Comparison of ENCODE assay signal across 19 cellular contexts in the genomic region with DNA sequence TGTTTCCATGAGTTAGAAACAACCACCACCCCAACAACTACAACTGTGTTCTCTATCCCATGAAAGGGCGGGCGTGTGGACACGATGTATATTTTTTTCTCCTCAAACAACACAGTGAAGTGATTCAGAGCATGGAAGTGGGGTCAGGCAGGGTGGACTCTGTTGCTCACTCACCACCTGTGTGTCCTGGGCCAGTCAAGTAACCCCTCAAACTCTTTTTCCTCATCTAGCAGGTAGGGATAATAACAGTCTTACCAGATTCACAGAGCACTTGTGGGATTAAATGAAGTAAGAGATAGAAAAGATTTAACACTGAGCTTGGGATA.
A peak's percentile ranks its signal among the peaks of the same experiment; 100 is the strongest.
DNase-seq lines count a peak whose midpoint lies in the region; ATAC-seq, FAIRE-seq and TF ChIP-seq lines count a peak whose summit lies in the region.
"Had no signal": no experiment of that assay in that cellular context is flagged by ENCODE, and none has a peak within 500 bp of the region (broad histone marks: within the 10 kb centered on the region; RNA-seq: fewer than 3 reads in every experiment).

No MANE protein-coding gene starts in this region.

- peaks cover 4 to 5% of the 10 kb centered on the region in 2 donors for H3K4me1 ChIP-seq in kidney (ENCODE audit: control insufficient read depth in 1 of 2, insufficient read depth in 1 of 2, low read depth in 1 of 2, low read length in 2 of 2)
- H3K4me1 ChIP-seq in gastrocnemius medialis: peaks cover 19 to 20% of the 10 kb centered on the region in 2 donors

- peaks cover 25% of the 10 kb centered on the region for H3K4me1 Mint-ChIP-seq in MCF 10A (ENCODE audit: insufficient read depth, unreplicated experiment)
- H3K4me1 Mint-ChIP-seq: activated CD4-positive, alpha-beta T cell treated with anti-CD3 and anti-CD28 coated beads, Interleukin-2, amount 10 ng/mL, durations not matched to agents 7 days and 5 days; activated naive CD4-positive, alpha-beta T cell treated with anti-CD3 and anti-CD28 coated beads, Interleukin-2, amount 50 U/mL, for 24 hours; CD4-positive, alpha-beta memory T cell; stimulated activated memory B cell treated with anti-CD40 and anti-IgM and Interleukin-4, amounts not matched to agents 10 μg/mL and 1 μg/mL and 100 μg/mL, for 72 hours had no signal

- no peak for ATAC-seq in gastrocnemius medialis
- ATAC-seq in GM18909 (IDR thresholded peaks at IDR 0.05; ENCODE audit: poor library complexity, unreplicated experiment): no peak
- ATAC-seq: effector memory CD8-positive, alpha-beta T cell; left colon; stimulated activated memory B cell treated with anti-CD40 and anti-IgM and Interleukin-4, amounts not matched to agents 10 μg/mL and 1 μg/mL and 100 μg/mL, for 72 hours had no signal

- no peak overlapping the region for H3K4me3 ChIP-seq in kidney (ENCODE audit: low read length in 2 of 2)
- no peak overlapping the region for H3K4me3 ChIP-seq in gastrocnemius medialis
- H3K4me3 ChIP-seq: SK-N-MC, vagina had no signal

- H3K27me3 ChIP-seq in gastrocnemius medialis: no peaks in the 10 kb centered on the region
- H3K27me3 ChIP-seq: vagina had no signal

- peak overlapping the region; percentile 88; the same call in 1 of the 2 replicates for H3K27ac ChIP-seq in RWPE1
- peak overlapping the region; percentile 51 to 71 for H3K27ac ChIP-seq in kidney (ENCODE audit: low read depth in 2 of 2, low read length in 2 of 2)
- H3K27ac ChIP-seq in gastrocnemius medialis: peak overlapping the region in 3 of 4 donors; percentile 16 to 57 (median 24)
- H3K27ac ChIP-seq: SK-N-MC had no signal

- POLR2A ChIA-PET in RWPE1 (lab: Yijun Ruan, JAX; ENCODE audit: low non-redundant PET) (no interaction called here), MCF 10A (lab: Yijun Ruan, JAX) (interaction anchor here (0.6 to 2.1 kb wide), 7 partner anchors 18 to 201 kb away, joined by 3 to 9 read pairs (median 4); no protein-coding TSS in a partner anchor)

- H3K4me3 Mint-ChIP-seq in MCF 10A (ENCODE audit: unreplicated experiment): no peak overlapping the region
- H3K4me3 Mint-ChIP-seq: activated CD4-positive, alpha-beta T cell treated with anti-CD3 and anti-CD28 coated beads, Interleukin-2, amount 10 ng/mL, durations not matched to agents 7 days and 5 days; activated naive CD4-positive, alpha-beta T cell treated with anti-CD3 and anti-CD28 coated beads, Interleukin-2, amount 50 U/mL, for 24 hours; CD4-positive, alpha-beta memory T cell; effector memory CD8-positive, alpha-beta T cell; naive B cell; stimulated activated memory B cell treated with anti-CD40 and anti-IgM and Interleukin-4, amounts not matched to agents 10 μg/mL and 1 μg/mL and 100 μg/mL, for 72 hours had no signal

- no TSS peak for BruUV-seq in MCF 10A (replicated peaks; lab: Mats Ljungman, UMichigan)

- no peaks in the 10 kb centered on the region for H3K36me3 Mint-ChIP-seq in MCF 10A (ENCODE audit: insufficient read depth, unreplicated experiment)
- H3K36me3 Mint-ChIP-seq: CD4-positive, alpha-beta memory T cell had no signal

- H3K27me3 Mint-ChIP-seq in MCF 10A (ENCODE audit: insufficient read depth, unreplicated experiment): no peaks in the 10 kb centered on the region
- H3K27me3 Mint-ChIP-seq: activated CD4-positive, alpha-beta T cell treated with anti-CD3 and anti-CD28 coated beads, Interleukin-2, amount 10 ng/mL, durations not matched to agents 7 days and 5 days; activated naive CD4-positive, alpha-beta T cell treated with anti-CD3 and anti-CD28 coated beads, Interleukin-2, amount 50 U/mL, for 24 hours; CD4-positive, alpha-beta memory T cell; effector memory CD8-positive, alpha-beta T cell; naive B cell; stimulated activated memory B cell treated with anti-CD40 and anti-IgM and Interleukin-4, amounts not matched to agents 10 μg/mL and 1 μg/mL and 100 μg/mL, for 72 hours had no signal

- no peaks in the 10 kb centered on the region for H3K9me3 ChIP-seq in kidney (ENCODE audit: control insufficient read depth in 1 of 2, low read length in 2 of 2)
- no peaks in the 10 kb centered on the region for H3K9me3 ChIP-seq in gastrocnemius medialis
- H3K9me3 ChIP-seq: vagina had no signal

- TF ChIP-seq CTCF in RWPE1 (conservative IDR thresholded peaks at IDR 0.05; ENCODE audit: low read depth) (no peak), MCF 10A (IDR thresholded peaks at IDR 0.05; ENCODE audit: unreplicated experiment) (no peak), kidney (IDR thresholded peaks at IDR 0.05; ENCODE audit: borderline replicate concordance, extremely low read depth, insufficient read depth) (no peak), gastrocnemius medialis (IDR thresholded peaks at IDR 0.05 in 4 of 5, conservative IDR thresholded peaks at IDR 0.05 in 1 of 5) (no peak)

- TF ChIP-seq POLR2A in gastrocnemius medialis (IDR thresholded peaks at IDR 0.05): no peak

- H3K27ac Mint-ChIP-seq in MCF 10A (ENCODE audit: low read depth, unreplicated experiment): peak overlapping the region; percentile 75
- H3K27ac Mint-ChIP-seq: activated CD4-positive, alpha-beta T cell treated with anti-CD3 and anti-CD28 coated beads, Interleukin-2, amount 10 ng/mL, durations not matched to agents 7 days and 5 days; activated naive CD4-positive, alpha-beta T cell treated with anti-CD3 and anti-CD28 coated beads, Interleukin-2, amount 50 U/mL, for 24 hours; CD4-positive, alpha-beta memory T cell; effector memory CD8-positive, alpha-beta T cell; stimulated activated memory B cell treated with anti-CD40 and anti-IgM and Interleukin-4, amounts not matched to agents 10 μg/mL and 1 μg/mL and 100 μg/mL, for 72 hours had no signal

- intact Hi-C loops in MCF 10A (cut with micrococcal nuclease) (no loop called here), kidney (cut with DNase I) (no loop called here), gastrocnemius medialis (cut with DNase I; ENCODE audit: low total_unique reads) (no loop called here), posterior vena cava (cut with DNase I) (no loop called here)

- CTCF ChIA-PET in RWPE1 (lab: Yijun Ruan, JAX): interaction anchor here (0.6 kb wide), 1 partner anchor 72 kb away, joined by 3 read pairs; no protein-coding TSS in a partner anchor
- CTCF ChIA-PET in MCF 10A (lab: Yijun Ruan, JAX): interaction anchor here (1.1 to 1.9 kb wide), 2 partner anchors 37 to 72 kb away, joined by 3 to 8 read pairs; no protein-coding TSS in a partner anchor

- H3K9me3 Mint-ChIP-seq in MCF 10A (ENCODE audit: unreplicated experiment): no peaks in the 10 kb centered on the region
- H3K9me3 Mint-ChIP-seq: activated CD4-positive, alpha-beta T cell treated with anti-CD3 and anti-CD28 coated beads, Interleukin-2, amount 10 ng/mL, durations not matched to agents 7 days and 5 days; activated naive CD4-positive, alpha-beta T cell treated with anti-CD3 and anti-CD28 coated beads, Interleukin-2, amount 50 U/mL, for 24 hours; effector memory CD8-positive, alpha-beta T cell; naive B cell; stimulated activated memory B cell treated with anti-CD40 and anti-IgM and Interleukin-4, amounts not matched to agents 10 μg/mL and 1 μg/mL and 100 μg/mL, for 72 hours had no signal

- in situ Hi-C loops in gastrocnemius medialis (cut with MboI; ENCODE audit: low sequenced_read_pairs in 4 of 4): no loop called here

- no peak overlapping the region for H3K9ac ChIP-seq in kidney (ENCODE audit: low read length in 2 of 2)

- no peak for FAIRE-seq in kidney (lab: Jason Lieb, UNC)
- FAIRE-seq: GM18507, H1 had no signal

- H3K36me3 ChIP-seq in kidney (ENCODE audit: control insufficient read depth in 1 of 2, insufficient read depth in 2 of 2, low read length in 2 of 2) (no peaks in the 10 kb centered on the region), gastrocnemius medialis (no peaks in the 10 kb centered on the region)
- H3K36me3 ChIP-seq: vagina had no signal

- DNase-seq in RWPE1 (ENCODE audit: low spot score) (no peak), MCF 10A (ENCODE audit: unreplicated experiment) (no peak), kidney (no peak), gastrocnemius medialis (no peak), NCI-H2196 (lab: John Stamatoyannopoulos, UW; ENCODE audit: unreplicated experiment) (no peak), posterior vena cava (ENCODE audit: low spot score) (no peak)
- no peak for DNase-seq in stimulated activated naive CD4-positive, alpha-beta T cell treated with Interleukin-2 at 50 U/mL for 16 hours (lab: John Stamatoyannopoulos, UW)
- DNase-seq: activated CD4-positive, alpha-beta T cell treated with anti-CD3 and anti-CD28 coated beads, Interleukin-2, amount 10 ng/mL, durations not matched to agents 7 days and 5 days; CD4-positive, alpha-beta memory T cell; effector memory CD8-positive, alpha-beta T cell; left colon; naive B cell had no signal

Comparison
In these comparisons a context has a peak if more than half of its experiments do, and no peak if none do; other contexts are left out.
1. H3K27ac ChIP-seq: peak in every context shown above with its lines; median percentile 88 in RWPE1; 61 in kidney; 24 in gastrocnemius medialis.